In the genomic region with DNA sequence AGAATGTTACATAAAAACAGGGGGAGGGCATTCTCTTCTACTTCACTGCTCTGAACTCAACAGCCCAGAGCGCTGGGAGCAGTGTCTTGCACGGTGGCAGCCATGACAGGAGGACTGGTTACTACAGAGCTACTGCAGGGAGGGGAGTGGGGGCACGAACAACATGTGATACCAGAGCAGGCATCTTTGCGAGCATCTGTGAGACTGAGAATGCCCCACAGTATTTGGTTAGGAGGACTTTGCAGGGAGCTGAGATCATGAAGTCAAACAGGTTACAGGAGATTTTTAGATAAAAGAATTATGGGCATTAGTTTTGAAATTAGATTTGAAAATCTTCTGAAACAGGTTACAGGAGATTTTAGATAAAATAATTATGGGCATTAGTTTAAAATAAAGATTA, we compare ENCODE assay signal across 19 cellular contexts.
"Had no signal": no experiment of that assay in that cellular context is flagged by ENCODE, and none has a peak within 500 bp of the region (broad histone marks: within the 10 kb centered on the region; RNA-seq: fewer than 3 reads in every experiment).

No MANE protein-coding gene starts in this region.

- DNase-seq: activated CD4-positive, alpha-beta T cell treated with anti-CD3 and anti-CD28 coated beads, Interleukin-2, amount 10 ng/mL, durations not matched to agents 7 days and 5 days; activated CD8-positive, alpha-beta T cell treated with anti-CD3 and anti-CD28 coated beads, Interleukin-2, amount 10 ng/mL, durations not matched to agents 7 days and 5 days; activated naive CD4-positive, alpha-beta T cell treated with Interleukin-2 at 50 U/mL for 16 hours; activated T-cell treated with anti-CD3 and anti-CD28 coated beads, Interleukin-2, amount 50 U/mL, for 24 hours; body of pancreas; caudate nucleus; dorsolateral prefrontal cortex; left cardiac atrium; natural killer cell; nucleus accumbens; stimulated activated CD4-positive, alpha-beta T cell treated with anti-CD3 and anti-CD28 coated beads, Interleukin-12 subunit alpha, Interleukin-12 subunit beta, amount 100 ng/mL, for 4 hours; stimulated activated CD4-positive, alpha-beta T cell treated with anti-CD3 and anti-CD28 coated beads, Interleukin-1b, Interleukin-23, amount 100 ng/mL, for 48 hours; stimulated activated CD8-positive, alpha-beta memory T cell treated with anti-CD3 and anti-CD28 coated beads, Interleukin-4, amount 100 ng/mL, for 48 hours; stimulated activated naive CD4-positive, alpha-beta T cell; substantia nigra; T-helper 9 cell; transverse colon had no signal

- ATAC-seq: activated CD4-positive, CD25-positive, alpha-beta regulatory T cell treated with anti-CD3 and anti-CD28 coated beads, Interleukin-2, amount 50 U/mL, for 24 hours; activated CD8-positive, alpha-beta T cell treated with anti-CD3 and anti-CD28 coated beads, Interleukin-2, amount 10 ng/mL, durations not matched to agents 7 days and 5 days; body of pancreas; left cardiac atrium; natural killer cell had no signal

- H3K9me3 Mint-ChIP-seq: activated CD4-positive, alpha-beta T cell treated with anti-CD3 and anti-CD28 coated beads, Interleukin-2, amount 10 ng/mL, durations not matched to agents 7 days and 5 days; activated T-cell treated with anti-CD3 and anti-CD28 coated beads, Interleukin-2, amount 50 U/mL, for 24 hours; activated T-helper 2 cell treated with anti-CD3 and anti-CD28 coated beads, Interferon-gamma antibody, Interleukin-2, Interleukin-4, amounts not matched to agents 10 μg/mL and 5 μg/mL and 100 μg/mL, durations not matched to agents 14 hours and 24 hours and 36 hours; natural killer cell had no signal

- H3K4me3 Mint-ChIP-seq: activated CD4-positive, alpha-beta T cell treated with anti-CD3 and anti-CD28 coated beads, Interleukin-2, amount 10 ng/mL, durations not matched to agents 7 days and 5 days; activated CD8-positive, alpha-beta T cell treated with anti-CD3 and anti-CD28 coated beads, Interleukin-2, amount 10 ng/mL, durations not matched to agents 7 days and 5 days; activated T-cell treated with anti-CD3 and anti-CD28 coated beads, Interleukin-2, amount 50 U/mL, for 24 hours; natural killer cell had no signal

- H3K27ac Mint-ChIP-seq: activated CD4-positive, alpha-beta T cell treated with anti-CD3 and anti-CD28 coated beads, Interleukin-2, amount 10 ng/mL, durations not matched to agents 7 days and 5 days; activated CD8-positive, alpha-beta T cell treated with anti-CD3 and anti-CD28 coated beads, Interleukin-2, amount 10 ng/mL, durations not matched to agents 7 days and 5 days; activated T-cell treated with anti-CD3 and anti-CD28 coated beads, Interleukin-2, amount 50 U/mL, for 24 hours; activated T-helper 2 cell treated with anti-CD3 and anti-CD28 coated beads, Interferon-gamma antibody, Interleukin-2, Interleukin-4, amounts not matched to agents 10 μg/mL and 5 μg/mL and 100 μg/mL, durations not matched to agents 14 hours and 24 hours and 36 hours; natural killer cell had no signal

- H3K4me1 Mint-ChIP-seq: natural killer cell had no signal
